8 cellular contexts compared by ENCODE assay signal in genomic region chr10:110803830-110804338, GRCh38.
DNase-seq lines count a peak whose midpoint lies in the region; ATAC-seq, FAIRE-seq and TF ChIP-seq lines count a peak whose summit lies in the region.

No MANE protein-coding gene starts in this region.

- no peaks in the 10 kb centered on the region for H3K9me3 ChIP-seq in kidney (ENCODE audit: control insufficient read depth in 1 of 2, low read length in 2 of 2)

- peak; percentile 64 for TF ChIP-seq CTCF in kidney (IDR thresholded peaks at IDR 0.05; ENCODE audit: borderline replicate concordance, extremely low read depth, insufficient read depth)

- H3K4me1 ChIP-seq in kidney (ENCODE audit: control insufficient read depth in 1 of 2, insufficient read depth in 1 of 2, low read depth in 1 of 2, low read length in 2 of 2) = peaks cover 8 to 17% of the 10 kb centered on the region in 2 donors

- ATAC-seq in GM18517 (IDR thresholded peaks at IDR 0.05; ENCODE audit: unreplicated experiment) (peak; percentile 46), HG03097 (IDR thresholded peaks at IDR 0.05; ENCODE audit: low FRiP score, unreplicated experiment) (peak; percentile 49)

- DNase-seq in Ammon's horn (ENCODE audit: low spot score) (peak; percentile 84), RPMI7951 (ENCODE audit: low read depth) (peak; percentile 17), kidney (no peak), NCI-H774 (lab: John Stamatoyannopoulos, UW) (no peak)
- DNase-seq in central memory CD4-positive, alpha-beta T cell = peak; percentile 15
- DNase-seq in stimulated activated CD8-positive, alpha-beta memory T cell treated with anti-CD3 and anti-CD28 coated beads, Interleukin-4, amount 100 ng/mL, for 48 hours = peak; percentile 48

- H3K4me3 ChIP-seq in kidney (ENCODE audit: low read length in 2 of 2) = peak overlapping the region in 1 of 2 donors; percentile 9

- H3K27ac ChIP-seq in kidney (ENCODE audit: low read depth in 2 of 2, low read length in 2 of 2) = no peak overlapping the region

- H3K36me3 ChIP-seq in kidney (ENCODE audit: control insufficient read depth in 1 of 2, insufficient read depth in 2 of 2, low read length in 2 of 2) = no peaks in the 10 kb centered on the region

- intact Hi-C loops in kidney (cut with DNase I) = no loop called here

- no peak overlapping the region for H3K9ac ChIP-seq in kidney (ENCODE audit: low read length in 2 of 2)

- FAIRE-seq in kidney (lab: Jason Lieb, UNC) = no peak

Comparison
In these comparisons a context has a peak if more than half of its experiments do, and no peak if none do; other contexts are left out.
1. DNase-seq: peak in Ammon's horn (single experiment), RPMI7951 (single experiment), central memory CD4-positive, alpha-beta T cell (single experiment) and stimulated activated CD8-positive, alpha-beta memory T cell treated with anti-CD3 and anti-CD28 coated beads, Interleukin-4, amount 100 ng/mL, for 48 hours (single experiment); none in kidney (single experiment) and NCI-H774 (single experiment).